In genomic region chr2:238240761-238241711, GRCh38 we compare ENCODE assay signal across 1 cellular context.
TF ChIP-seq lines count a peak whose summit lies in the region.

No MANE protein-coding gene starts in this region.

TF ChIP-seq in HEK293, 187 proteins besides CTCF, POLR2A, EP300 and RAD21 (continued from another document):
- TF ChIP-seq REST (tag by site-specific recombination; IDR thresholded peaks at IDR 0.05) (no peak), ZNF362 (tag by site-specific recombination; IDR thresholded peaks at IDR 0.05) (no peak), ZNF146 (tag by site-specific recombination; IDR thresholded peaks at IDR 0.05) (no peak), ZNF221 (tag by site-specific recombination; IDR thresholded peaks at IDR 0.05; ENCODE audit: borderline replicate concordance) (no peak), KLF9 (tag by site-specific recombination; IDR thresholded peaks at IDR 0.05; ENCODE audit: low read depth) (no peak), ZBTB8A (tag by site-specific recombination; IDR thresholded peaks at IDR 0.05) (peak; percentile 53), YY1 (tag by site-specific recombination; IDR thresholded peaks at IDR 0.05) (no peak), TSHZ1 (tag by site-specific recombination; IDR thresholded peaks at IDR 0.05; ENCODE audit: borderline replicate concordance) (no peak), ZNF510 (tag by site-specific recombination; IDR thresholded peaks at IDR 0.05; ENCODE audit: insufficient replicate concordance) (no peak), ZNF23 (tag by site-specific recombination; IDR thresholded peaks at IDR 0.05; ENCODE audit: borderline replicate concordance) (no peak), ZNF473 (tag by site-specific recombination; IDR thresholded peaks at IDR 0.05) (no peak), ZNF398 (tag by site-specific recombination; IDR thresholded peaks at IDR 0.05) (no peak), ZNF555 (tag by site-specific recombination; conservative IDR thresholded peaks at IDR 0.05) (no peak)
TF ChIP-seq in HEK293: peak in this region for 5.
